Comparison of ENCODE assay signal across 1 cellular context in the genomic region with DNA sequence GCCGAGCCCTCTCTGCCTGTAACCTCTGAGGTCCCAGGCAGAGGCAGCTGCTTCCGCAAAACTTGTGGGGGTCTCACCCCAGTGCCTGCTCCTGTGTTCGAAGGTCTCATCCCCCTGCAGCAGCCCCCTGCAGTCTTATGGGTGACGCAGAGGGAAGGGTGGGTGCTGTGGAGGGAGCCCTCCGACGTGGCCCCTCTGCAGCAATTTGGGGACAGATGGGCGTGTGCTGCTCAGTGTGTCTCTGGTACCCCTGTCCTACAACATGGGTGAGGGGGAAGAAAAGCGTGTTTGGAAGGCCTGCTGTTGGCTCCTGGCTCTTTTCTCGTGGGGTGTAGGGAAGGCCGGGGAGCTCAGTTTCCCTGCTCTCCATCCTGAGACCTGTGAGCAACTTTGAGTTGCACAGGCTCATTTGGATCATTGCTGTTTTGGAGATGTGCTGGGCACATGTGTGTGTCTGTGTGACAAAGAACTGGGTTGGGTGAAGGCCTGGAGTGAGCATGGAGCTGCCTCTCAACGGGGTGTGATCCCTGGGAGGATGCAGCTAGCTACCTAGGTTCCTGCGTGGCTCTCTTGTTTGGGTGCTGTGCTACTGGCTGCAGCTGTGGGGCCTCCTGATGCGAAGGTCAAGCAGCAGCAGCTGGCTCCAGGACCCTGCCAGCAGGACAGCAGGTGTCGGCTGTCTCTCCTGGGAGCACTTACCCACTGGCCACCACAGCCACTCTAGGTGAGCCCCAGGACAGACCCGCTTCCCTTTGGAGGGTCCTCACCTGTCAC.
TF ChIP-seq lines count a peak whose summit lies in the region.

No MANE protein-coding gene starts in this region.

TF ChIP-seq in GM23338, 12 proteins besides CTCF, POLR2A, EP300 and RAD21:
- TF ChIP-seq, protein P1, sequence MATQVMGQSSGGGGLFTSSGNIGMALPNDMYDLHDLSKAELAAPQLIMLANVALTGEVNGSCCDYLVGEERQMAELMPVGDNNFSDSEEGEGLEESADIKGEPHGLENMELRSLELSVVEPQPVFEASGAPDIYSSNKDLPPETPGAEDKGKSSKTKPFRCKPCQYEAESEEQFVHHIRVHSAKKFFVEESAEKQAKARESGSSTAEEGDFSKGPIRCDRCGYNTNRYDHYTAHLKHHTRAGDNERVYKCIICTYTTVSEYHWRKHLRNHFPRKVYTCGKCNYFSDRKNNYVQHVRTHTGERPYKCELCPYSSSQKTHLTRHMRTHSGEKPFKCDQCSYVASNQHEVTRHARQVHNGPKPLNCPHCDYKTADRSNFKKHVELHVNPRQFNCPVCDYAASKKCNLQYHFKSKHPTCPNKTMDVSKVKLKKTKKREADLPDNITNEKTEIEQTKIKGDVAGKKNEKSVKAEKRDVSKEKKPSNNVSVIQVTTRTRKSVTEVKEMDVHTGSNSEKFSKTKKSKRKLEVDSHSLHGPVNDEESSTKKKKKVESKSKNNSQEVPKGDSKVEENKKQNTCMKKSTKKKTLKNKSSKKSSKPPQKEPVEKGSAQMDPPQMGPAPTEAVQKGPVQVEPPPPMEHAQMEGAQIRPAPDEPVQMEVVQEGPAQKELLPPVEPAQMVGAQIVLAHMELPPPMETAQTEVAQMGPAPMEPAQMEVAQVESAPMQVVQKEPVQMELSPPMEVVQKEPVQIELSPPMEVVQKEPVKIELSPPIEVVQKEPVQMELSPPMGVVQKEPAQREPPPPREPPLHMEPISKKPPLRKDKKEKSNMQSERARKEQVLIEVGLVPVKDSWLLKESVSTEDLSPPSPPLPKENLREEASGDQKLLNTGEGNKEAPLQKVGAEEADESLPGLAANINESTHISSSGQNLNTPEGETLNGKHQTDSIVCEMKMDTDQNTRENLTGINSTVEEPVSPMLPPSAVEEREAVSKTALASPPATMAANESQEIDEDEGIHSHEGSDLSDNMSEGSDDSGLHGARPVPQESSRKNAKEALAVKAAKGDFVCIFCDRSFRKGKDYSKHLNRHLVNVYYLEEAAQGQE (IDR thresholded peaks at IDR 0.05; ENCODE audit: unreplicated experiment): no peak
- no peak for TF ChIP-seq ZNF114 (CRISPR knock-in tag; IDR thresholded peaks at IDR 0.05)
- TF ChIP-seq EZH2phosphoT487 (IDR thresholded peaks at IDR 0.05; ENCODE audit: unreplicated experiment): no peak
- TF ChIP-seq, protein P2, sequence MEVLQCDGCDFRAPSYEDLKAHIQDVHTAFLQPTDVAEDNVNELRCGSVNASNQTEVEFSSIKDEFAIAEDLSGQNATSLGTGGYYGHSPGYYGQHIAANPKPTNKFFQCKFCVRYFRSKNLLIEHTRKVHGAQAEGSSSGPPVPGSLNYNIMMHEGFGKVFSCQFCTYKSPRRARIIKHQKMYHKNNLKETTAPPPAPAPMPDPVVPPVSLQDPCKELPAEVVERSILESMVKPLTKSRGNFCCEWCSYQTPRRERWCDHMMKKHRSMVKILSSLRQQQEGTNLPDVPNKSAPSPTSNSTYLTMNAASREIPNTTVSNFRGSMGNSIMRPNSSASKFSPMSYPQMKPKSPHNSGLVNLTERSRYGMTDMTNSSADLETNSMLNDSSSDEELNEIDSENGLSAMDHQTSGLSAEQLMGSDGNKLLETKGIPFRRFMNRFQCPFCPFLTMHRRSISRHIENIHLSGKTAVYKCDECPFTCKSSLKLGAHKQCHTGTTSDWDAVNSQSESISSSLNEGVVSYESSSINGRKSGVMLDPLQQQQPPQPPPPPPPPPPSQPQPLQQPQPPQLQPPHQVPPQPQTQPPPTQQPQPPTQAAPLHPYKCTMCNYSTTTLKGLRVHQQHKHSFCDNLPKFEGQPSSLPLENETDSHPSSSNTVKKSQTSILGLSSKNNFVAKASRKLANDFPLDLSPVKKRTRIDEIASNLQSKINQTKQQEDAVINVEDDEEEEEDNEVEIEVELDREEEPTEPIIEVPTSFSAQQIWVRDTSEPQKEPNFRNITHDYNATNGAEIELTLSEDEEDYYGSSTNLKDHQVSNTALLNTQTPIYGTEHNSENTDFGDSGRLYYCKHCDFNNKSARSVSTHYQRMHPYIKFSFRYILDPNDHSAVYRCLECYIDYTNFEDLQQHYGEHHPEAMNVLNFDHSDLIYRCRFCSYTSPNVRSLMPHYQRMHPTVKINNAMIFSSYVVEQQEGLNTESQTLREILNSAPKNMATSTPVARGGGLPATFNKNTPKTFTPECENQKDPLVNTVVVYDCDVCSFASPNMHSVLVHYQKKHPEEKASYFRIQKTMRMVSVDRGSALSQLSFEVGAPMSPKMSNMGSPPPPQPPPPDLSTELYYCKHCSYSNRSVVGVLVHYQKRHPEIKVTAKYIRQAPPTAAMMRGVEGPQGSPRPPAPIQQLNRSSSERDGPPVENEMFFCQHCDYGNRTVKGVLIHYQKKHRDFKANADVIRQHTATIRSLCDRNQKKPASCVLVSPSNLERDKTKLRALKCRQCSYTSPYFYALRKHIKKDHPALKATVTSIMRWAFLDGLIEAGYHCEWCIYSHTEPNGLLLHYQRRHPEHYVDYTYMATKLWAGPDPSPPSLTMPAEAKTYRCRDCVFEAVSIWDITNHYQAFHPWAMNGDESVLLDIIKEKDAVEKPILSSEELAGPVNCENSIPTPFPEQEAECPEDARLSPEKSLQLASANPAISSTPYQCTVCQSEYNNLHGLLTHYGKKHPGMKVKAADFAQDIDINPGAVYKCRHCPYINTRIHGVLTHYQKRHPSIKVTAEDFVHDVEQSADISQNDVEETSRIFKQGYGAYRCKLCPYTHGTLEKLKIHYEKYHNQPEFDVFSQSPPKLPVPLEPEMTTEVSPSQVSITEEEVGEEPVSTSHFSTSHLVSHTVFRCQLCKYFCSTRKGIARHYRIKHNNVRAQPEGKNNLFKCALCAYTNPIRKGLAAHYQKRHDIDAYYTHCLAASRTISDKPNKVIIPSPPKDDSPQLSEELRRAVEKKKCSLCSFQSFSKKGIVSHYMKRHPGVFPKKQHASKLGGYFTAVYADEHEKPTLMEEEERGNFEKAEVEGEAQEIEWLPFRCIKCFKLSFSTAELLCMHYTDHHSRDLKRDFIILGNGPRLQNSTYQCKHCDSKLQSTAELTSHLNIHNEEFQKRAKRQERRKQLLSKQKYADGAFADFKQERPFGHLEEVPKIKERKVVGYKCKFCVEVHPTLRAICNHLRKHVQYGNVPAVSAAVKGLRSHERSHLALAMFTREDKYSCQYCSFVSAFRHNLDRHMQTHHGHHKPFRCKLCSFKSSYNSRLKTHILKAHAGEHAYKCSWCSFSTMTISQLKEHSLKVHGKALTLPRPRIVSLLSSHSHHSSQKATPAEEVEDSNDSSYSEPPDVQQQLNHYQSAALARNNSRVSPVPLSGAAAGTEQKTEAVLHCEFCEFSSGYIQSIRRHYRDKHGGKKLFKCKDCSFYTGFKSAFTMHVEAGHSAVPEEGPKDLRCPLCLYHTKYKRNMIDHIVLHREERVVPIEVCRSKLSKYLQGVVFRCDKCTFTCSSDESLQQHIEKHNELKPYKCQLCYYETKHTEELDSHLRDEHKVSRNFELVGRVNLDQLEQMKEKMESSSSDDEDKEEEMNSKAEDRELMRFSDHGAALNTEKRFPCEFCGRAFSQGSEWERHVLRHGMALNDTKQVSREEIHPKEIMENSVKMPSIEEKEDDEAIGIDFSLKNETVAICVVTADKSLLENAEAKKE (CRISPR knock-in tag; IDR thresholded peaks at IDR 0.05): no peak
- TF ChIP-seq CREB1 (CRISPR knock-in tag; IDR thresholded peaks at IDR 0.05; ENCODE audit: low read depth): no peak
- no peak for TF ChIP-seq NANOG (IDR thresholded peaks at IDR 0.05; ENCODE audit: borderline replicate concordance)
- no peak for TF ChIP-seq EZH2 (IDR thresholded peaks at IDR 0.05; ENCODE audit: low read depth, unreplicated experiment)
- no peak for TF ChIP-seq STAT1 (IDR thresholded peaks at IDR 0.05; ENCODE audit: unreplicated experiment)
- TF ChIP-seq, protein P3, sequence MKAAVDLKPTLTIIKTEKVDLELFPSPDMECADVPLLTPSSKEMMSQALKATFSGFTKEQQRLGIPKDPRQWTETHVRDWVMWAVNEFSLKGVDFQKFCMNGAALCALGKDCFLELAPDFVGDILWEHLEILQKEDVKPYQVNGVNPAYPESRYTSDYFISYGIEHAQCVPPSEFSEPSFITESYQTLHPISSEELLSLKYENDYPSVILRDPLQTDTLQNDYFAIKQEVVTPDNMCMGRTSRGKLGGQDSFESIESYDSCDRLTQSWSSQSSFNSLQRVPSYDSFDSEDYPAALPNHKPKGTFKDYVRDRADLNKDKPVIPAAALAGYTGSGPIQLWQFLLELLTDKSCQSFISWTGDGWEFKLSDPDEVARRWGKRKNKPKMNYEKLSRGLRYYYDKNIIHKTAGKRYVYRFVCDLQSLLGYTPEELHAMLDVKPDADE (IDR thresholded peaks at IDR 0.05): no peak
- no peak for TF ChIP-seq POLR2AphosphoS5 (IDR thresholded peaks at IDR 0.05; ENCODE audit: low read depth)
- TF ChIP-seq JUNB (IDR thresholded peaks at IDR 0.05; ENCODE audit: unreplicated experiment): no peak
- no peak for TF ChIP-seq ZNF331 (CRISPR knock-in tag; IDR thresholded peaks at IDR 0.05; ENCODE audit: low read depth)
